ENCODE assay signal across 5 cellular contexts in the genomic region with DNA sequence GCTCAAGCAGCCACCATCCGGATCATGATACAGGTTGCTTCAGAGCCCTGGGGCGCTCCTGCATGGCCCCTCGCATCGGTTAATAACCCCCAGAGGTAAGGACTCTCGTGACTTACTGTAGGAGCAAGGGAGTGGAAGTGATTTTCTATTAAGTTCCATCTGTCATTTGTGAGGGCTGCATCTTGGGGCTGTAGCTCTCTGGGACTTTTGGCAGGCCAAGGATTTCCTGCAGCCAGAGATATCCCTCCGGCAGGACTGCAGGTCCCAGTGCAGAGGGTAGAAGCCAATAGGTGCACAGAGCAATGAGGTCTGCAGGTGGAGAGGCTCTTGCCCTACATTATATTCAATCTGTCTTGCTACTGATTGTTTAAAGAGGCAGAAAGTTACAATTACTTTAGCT.
"Had no signal": no experiment of that assay in that cellular context is flagged by ENCODE, and none has a peak within 500 bp of the region (broad histone marks: within the 10 kb centered on the region; RNA-seq: fewer than 3 reads in every experiment).

No MANE protein-coding gene starts in this region.

- H3K9me3 Mint-ChIP-seq: GM23338, H9 had no signal

- H3K4me3 Mint-ChIP-seq: GM23338, H9 had no signal

- H3K27ac Mint-ChIP-seq: GM23338, H9 had no signal

- H3K4me1 Mint-ChIP-seq: GM23338, H9 had no signal

- DNase-seq: H9, HCEC 1CT, IMR-90 had no signal

- H3K4me3 ChIP-seq: GM23338, K562 had no signal

- ATAC-seq: GM23338, K562 had no signal
